In the genomic region with DNA sequence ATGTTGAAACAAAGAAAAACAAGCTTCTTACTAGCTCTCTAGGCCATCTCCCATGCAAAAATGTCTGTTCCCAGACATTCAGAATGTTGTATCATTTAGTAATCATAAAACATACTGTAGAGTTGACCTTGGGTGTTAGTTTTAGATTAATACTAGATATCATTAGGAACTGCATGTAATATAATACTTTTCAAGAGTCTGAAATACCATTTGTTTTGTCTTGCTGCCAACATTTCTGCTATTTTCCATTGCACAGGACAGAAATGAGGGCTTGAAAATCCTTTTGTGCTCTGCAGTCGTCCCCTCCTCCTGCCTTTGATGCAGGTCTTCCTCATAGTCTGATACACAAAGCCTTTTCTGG, we compare ENCODE assay signal across 1 cellular context.
TF ChIP-seq lines count a peak whose summit lies in the region.

No MANE protein-coding gene starts in this region.

TF ChIP-seq in H1, 55 proteins besides CTCF, POLR2A, EP300 and RAD21:
- TF ChIP-seq GTF2F1 (IDR thresholded peaks at IDR 0.05; ENCODE audit: borderline replicate concordance, low read depth, low read length): no peak
- no peak for TF ChIP-seq JUN (IDR thresholded peaks at IDR 0.05; ENCODE audit: low read depth, low read length)
TF ChIP-seq in H1: peak in this region for 0.
